15 cellular contexts compared by ENCODE assay signal in genomic region chr20:16175322-16175721, GRCh38.
A peak's percentile ranks its signal among the peaks of the same experiment; 100 is the strongest.
DNase-seq lines count a peak whose midpoint lies in the region; ATAC-seq, FAIRE-seq and TF ChIP-seq lines count a peak whose summit lies in the region.
"Had no signal": no experiment of that assay in that cellular context is flagged by ENCODE, and none has a peak within 500 bp of the region (broad histone marks: within the 10 kb centered on the region; RNA-seq: fewer than 3 reads in every experiment).

No MANE protein-coding gene starts in this region.

- H3F3A ChIP-seq in MM.1S (ENCODE audit: insufficient read depth, low read length) = no peaks in the 10 kb centered on the region

- H3K36me3 ChIP-seq in MM.1S (replicated peaks; ENCODE audit: insufficient read depth, low read length) = no peaks in the 10 kb centered on the region
- no peaks in the 10 kb centered on the region for H3K36me3 ChIP-seq in MG63

- H3K27me3 ChIP-seq in MM.1S (replicated peaks; ENCODE audit: insufficient read depth, low read length) (no peaks in the 10 kb centered on the region), MG63 (no peaks in the 10 kb centered on the region)

- DNase-seq in GM18507 (ENCODE audit: extremely low spot score, insufficient read length, low read depth) (no peak), MM.1S (peak; percentile 30), MG63 (no peak), retina (no peak), globus pallidus (ENCODE audit: low spot score) (no peak), H54 (ENCODE audit: insufficient read length, low spot score) (no peak)
- DNase-seq: central memory CD4-positive, alpha-beta T cell; H7; stimulated activated CD4-positive, alpha-beta T cell treated with anti-CD3 and anti-CD28 coated beads, Interleukin-2, amount 100 ng/mL, for 48 hours; stimulated activated naive CD4-positive, alpha-beta T cell treated with Interleukin-2 at 50 U/mL for 16 hours had no signal

- no peaks in the 10 kb centered on the region for H4K20me1 ChIP-seq in MM.1S (ENCODE audit: insufficient read depth, low read length)

- H3K4me2 ChIP-seq in MM.1S (ENCODE audit: low read depth, low read length) = no peak overlapping the region

- no peaks in the 10 kb centered on the region for H3K79me2 ChIP-seq in MM.1S (ENCODE audit: low read length)

- H3K4me3 ChIP-seq in MM.1S (ENCODE audit: low read length) (no peak overlapping the region), MG63 (no peak overlapping the region)

- FAIRE-seq in GM18507 (lab: Jason Lieb, UNC) = peak; percentile 67
- FAIRE-seq in H54 (lab: Jason Lieb, UNC) = no peak
- FAIRE-seq: endometrium had no signal

- H3K9me3 ChIP-seq in MM.1S (replicated peaks; ENCODE audit: insufficient read depth, low read length) (no peaks in the 10 kb centered on the region), MG63 (no peaks in the 10 kb centered on the region)

- no peak overlapping the region for H2AFZ ChIP-seq in MM.1S (ENCODE audit: low read length)

- no peak for TF ChIP-seq CTCF in MM.1S (IDR thresholded peaks at IDR 0.05; ENCODE audit: low read length)

- H3K4me1 ChIP-seq in MM.1S (ENCODE audit: low read length) = no peaks in the 10 kb centered on the region

- no peak overlapping the region for H3K9ac ChIP-seq in MM.1S (ENCODE audit: low read length)

- ATAC-seq in GM21360 (IDR thresholded peaks at IDR 0.05; ENCODE audit: unreplicated experiment) (peak; percentile 60), HG02943 (IDR thresholded peaks at IDR 0.05; ENCODE audit: low read depth, unreplicated experiment) (peak; percentile 83)
- ATAC-seq: SK-N-SH treated with all-trans-retinoic acid at 6 μM for 48 hours had no signal

- H3K27ac ChIP-seq in MM.1S (ENCODE audit: low read length) = no peak overlapping the region
- H3K27ac ChIP-seq: VCaP had no signal

- H3K9me2 ChIP-seq in MM.1S (replicated peaks; ENCODE audit: insufficient read depth, low read length) = no peaks in the 10 kb centered on the region

- no peak for TF ChIP-seq POLR2A in H54 (IDR thresholded peaks at IDR 0.05; ENCODE audit: low read depth, low read length)
